26 cellular contexts compared by ENCODE assay signal in the genomic region with DNA sequence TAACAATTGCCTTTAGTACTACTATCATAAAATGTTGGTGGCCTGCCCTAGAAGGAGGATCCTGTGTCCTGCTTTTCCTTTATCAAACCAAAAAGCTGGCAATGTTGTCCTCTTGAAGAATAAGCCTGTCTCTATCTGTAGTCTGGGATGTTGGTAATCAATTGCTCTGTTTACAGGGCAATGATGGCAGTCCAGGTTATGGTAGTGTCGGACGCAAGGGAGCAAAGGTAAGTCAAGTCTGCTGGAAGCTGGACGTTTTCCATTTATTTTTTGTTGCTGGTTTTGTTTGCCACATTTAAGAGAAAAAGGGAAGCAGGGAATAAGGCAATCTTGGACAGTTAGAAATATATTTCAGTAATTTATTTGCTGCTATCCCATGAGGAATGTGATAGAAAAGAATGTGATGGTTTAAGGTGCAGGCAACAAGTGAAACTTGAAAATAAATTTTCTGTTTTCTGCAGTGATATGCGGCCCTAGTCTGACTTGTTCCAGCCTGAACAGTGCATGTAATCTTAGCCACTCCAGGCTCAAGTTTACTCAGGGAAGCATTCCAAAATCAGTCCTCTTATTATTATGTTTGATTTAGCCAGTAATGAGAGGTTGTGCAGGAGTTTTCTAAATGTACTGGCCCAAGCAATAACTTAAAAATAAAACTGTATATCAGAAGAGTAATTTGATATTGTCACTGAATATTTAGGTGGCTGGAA.
"Had no signal": no experiment of that assay in that cellular context is flagged by ENCODE, and none has a peak within 500 bp of the region (broad histone marks: within the 10 kb centered on the region; RNA-seq: fewer than 3 reads in every experiment).

No MANE protein-coding gene starts in this region.

- DNase-seq: cerebellar nuclear complex; cortex of kidney; foreskin melanocyte; glutamatergic neuron; heart right ventricle; hippocampal formation; left cardiac atrium; left ventricle myocardium superior; mucosa of descending colon; naive B cell; stimulated activated CD4-positive, alpha-beta T cell treated with anti-CD3 and anti-CD28 coated beads, Interleukin-12 subunit alpha, Interleukin-12 subunit beta, amount 100 ng/mL, for 4 hours; stimulated activated CD4-positive, alpha-beta T cell treated with anti-CD3 and anti-CD28 coated beads, Interleukin-1b, Interleukin-23, amount 100 ng/mL, for 48 hours; stimulated activated CD4-positive, alpha-beta T cell treated with anti-CD3 and anti-CD28 coated beads, Interleukin-4, amount 100 ng/mL, for 1 hour; stimulated activated CD8-positive, alpha-beta memory T cell treated with anti-CD3 and anti-CD28 coated beads, Interleukin-4, amount 100 ng/mL, for 48 hours; stimulated activated naive CD4-positive, alpha-beta T cell; stimulated activated naive CD8-positive, alpha-beta T cell treated with anti-CD3 and anti-CD28 coated beads, Interleukin-15, amount 100 ng/mL, for 72 hours; tibial artery had no signal

- H3K27me3 Mint-ChIP-seq: progenitor cell of endocrine pancreas; stimulated activated naive CD8-positive, alpha-beta T cell treated with anti-CD3 and anti-CD28 coated beads, Interleukin-15, amount 100 ng/mL, for 72 hours had no signal

- H3K4me1 ChIP-seq: heart right ventricle, neural progenitor cell, parathyroid adenoma, tibial artery had no signal

- H3K36me3 ChIP-seq: heart right ventricle, neural progenitor cell, tibial artery had no signal

- H3K4me3 ChIP-seq: heart right ventricle, lung, mucosa of descending colon, neural progenitor cell, smooth muscle cell, tibial artery had no signal

- ATAC-seq: heart right ventricle; left cardiac atrium; left ventricle myocardium superior; mucosa of descending colon; natural killer cell treated with Interleukin-12 subunit alpha and Interleukin-12 subunit beta and Interleukin-15 and Interleukin-18, amount 100 ng/mL, for 72 hours; sciatic nerve; stimulated activated naive CD8-positive, alpha-beta T cell treated with anti-CD3 and anti-CD28 coated beads, Interleukin-15, amount 100 ng/mL, for 72 hours had no signal

- H3K36me3 Mint-ChIP-seq: memory B cell; naive B cell; natural killer cell treated with Interleukin-12 subunit alpha and Interleukin-12 subunit beta and Interleukin-15 and Interleukin-18, amount 100 ng/mL, for 72 hours; neural progenitor cell had no signal

- H3K4me1 Mint-ChIP-seq: memory B cell; naive B cell; neural progenitor cell; stimulated activated naive CD8-positive, alpha-beta T cell treated with anti-CD3 and anti-CD28 coated beads, Interleukin-15, amount 100 ng/mL, for 72 hours had no signal

- H3K27me3 ChIP-seq: heart right ventricle, neural progenitor cell, tibial artery had no signal

- H3K27ac ChIP-seq: heart right ventricle, neural progenitor cell, parathyroid adenoma, tibial artery had no signal

- H3K9me3 Mint-ChIP-seq: memory B cell; stimulated activated naive CD8-positive, alpha-beta T cell treated with anti-CD3 and anti-CD28 coated beads, Interleukin-15, amount 100 ng/mL, for 72 hours; type B pancreatic cell had no signal

- H3K4me3 Mint-ChIP-seq: memory B cell; natural killer cell treated with Interleukin-12 subunit alpha and Interleukin-12 subunit beta and Interleukin-15 and Interleukin-18, amount 100 ng/mL, for 72 hours; neural progenitor cell; stimulated activated naive CD8-positive, alpha-beta T cell treated with anti-CD3 and anti-CD28 coated beads, Interleukin-15, amount 100 ng/mL, for 72 hours; type B pancreatic cell had no signal

- H3K9me3 ChIP-seq: heart right ventricle, mucosa of descending colon, tibial artery had no signal

- H3K27ac Mint-ChIP-seq: memory B cell; naive B cell; natural killer cell treated with Interleukin-12 subunit alpha and Interleukin-12 subunit beta and Interleukin-15 and Interleukin-18, amount 100 ng/mL, for 72 hours; progenitor cell of endocrine pancreas; stimulated activated naive CD8-positive, alpha-beta T cell treated with anti-CD3 and anti-CD28 coated beads, Interleukin-15, amount 100 ng/mL, for 72 hours; type B pancreatic cell had no signal

- H3K9ac ChIP-seq: neural progenitor cell, parathyroid adenoma had no signal
